15 cellular contexts compared by ENCODE assay signal in genomic region chr13:110216006-110216402, GRCh38.
DNase-seq lines count a peak whose midpoint lies in the region; ATAC-seq, FAIRE-seq and TF ChIP-seq lines count a peak whose summit lies in the region.
"Had no signal": no experiment of that assay in that cellular context is flagged by ENCODE, and none has a peak within 500 bp of the region (broad histone marks: within the 10 kb centered on the region; RNA-seq: fewer than 3 reads in every experiment).

No MANE protein-coding gene starts in this region.

- WGBS in trophoblast cell (ENCODE audit: extremely low coverage, insufficient coverage, insufficient read length): no CpG with 5 or more reads among the region's 4 CpGs
- 41 to 44% methylated on average over 4 of the region's 4 CpGs for WGBS in upper lobe of left lung, 2 donors
- 77 to 82% methylated on average over 4 of the region's 4 CpGs for WGBS in pancreas, 2 donors

- no peak overlapping the region for H3K23ac ChIP-seq in trophoblast cell (ENCODE audit: low read length)

- no peak overlapping the region for H3K4ac ChIP-seq in trophoblast cell (ENCODE audit: low read depth, low read length)

- H2BK120ac ChIP-seq in trophoblast cell (ENCODE audit: insufficient read depth, low read length, poor library complexity): no peak overlapping the region

- intact Hi-C loops in left ventricle myocardium superior (cut with micrococcal nuclease): no loop called here
- intact Hi-C loops in pancreas (cut with DNase I): no loop called here

- H3K4me1 Mint-ChIP-seq in brain: peaks cover 32% of the 10 kb centered on the region
- H3K4me1 Mint-ChIP-seq: activated CD4-positive, alpha-beta memory T cell treated with anti-CD3 and anti-CD28 coated beads, Interleukin-2, amount 10 ng/mL, durations not matched to agents 7 days and 5 days had no signal

- H3K36me3 ChIP-seq in trophoblast cell (ENCODE audit: control insufficient read depth in 1 of 2, insufficient read depth in 2 of 2, low read length in 2 of 2) (peaks cover 22 to 43% of the 10 kb centered on the region in 2 experiments), upper lobe of left lung (peaks cover 0 to 31% (median 12%) of the 10 kb centered on the region in 4 donors), pancreas (peaks cover 0 to 4% (median 0%) of the 10 kb centered on the region in 3 donors)

- TF ChIP-seq POLR2A in upper lobe of left lung (IDR thresholded peaks at IDR 0.05): peak in 1 of 4 donors; percentile 23

- H2AFZ ChIP-seq in trophoblast cell (ENCODE audit: insufficient read depth, low read length, poor library complexity): no peak overlapping the region

- peaks cover 24 to 29% of the 10 kb centered on the region in 2 experiments for H3K4me1 ChIP-seq in trophoblast cell (ENCODE audit: control insufficient read depth in 1 of 2, insufficient read depth in 2 of 2, low read length in 2 of 2)
- H3K4me1 ChIP-seq in upper lobe of left lung: peaks cover 12 to 27% (median 20%) of the 10 kb centered on the region in 4 donors
- H3K4me1 ChIP-seq in pancreas: no peaks in the 10 kb centered on the region

- H3K14ac ChIP-seq in trophoblast cell (ENCODE audit: low read length): no peak overlapping the region

- no peak overlapping the region for H4K91ac ChIP-seq in trophoblast cell (ENCODE audit: low read depth, low read length)

- peak; percentile 28 for ATAC-seq in left ventricle myocardium superior
- no peak for ATAC-seq in upper lobe of left lung (ENCODE audit: low FRiP score in 2 of 2)
- no peak for ATAC-seq in pancreas
- no peak for ATAC-seq in HG03460 (IDR thresholded peaks at IDR 0.05; ENCODE audit: unreplicated experiment)

- no peak for FAIRE-seq in pancreas (lab: Jason Lieb, UNC)
- FAIRE-seq: RCC 7860 had no signal

- TF ChIP-seq EP300 in upper lobe of left lung (IDR thresholded peaks at IDR 0.05): no peak

- H3K9me3 Mint-ChIP-seq in brain: no peaks in the 10 kb centered on the region
- H3K9me3 Mint-ChIP-seq: activated CD4-positive, alpha-beta memory T cell treated with anti-CD3 and anti-CD28 coated beads, Interleukin-2, amount 10 ng/mL, durations not matched to agents 7 days and 5 days had no signal

- H3K27ac ChIP-seq in trophoblast cell (ENCODE audit: low read depth, low read length) (peak overlapping the region; percentile 2), upper lobe of left lung (peak overlapping the region; percentile 37 to 77 (median 72)), pancreas (no peak overlapping the region), substantia nigra (ENCODE audit: low read depth, low read length, poor library complexity, severe bottlenecking) (no peak overlapping the region)

- H3K4me2 ChIP-seq in trophoblast cell (ENCODE audit: low read length): no peak overlapping the region

- H3K27me3 ChIP-seq in trophoblast cell (ENCODE audit: insufficient read depth, low read length) (no peaks in the 10 kb centered on the region), upper lobe of left lung (no peaks in the 10 kb centered on the region), pancreas (no peaks in the 10 kb centered on the region)

- H3K36me3 Mint-ChIP-seq in brain: peaks cover 8% of the 10 kb centered on the region

- peak overlapping the region in 3 of 5 experiments; percentile 71 to 89 (median 73) for H3K27ac Mint-ChIP-seq in brain
- H3K27ac Mint-ChIP-seq: activated CD4-positive, alpha-beta memory T cell treated with anti-CD3 and anti-CD28 coated beads, Interleukin-2, amount 10 ng/mL, durations not matched to agents 7 days and 5 days had no signal

- H3K4me3 ChIP-seq in trophoblast cell (ENCODE audit: low read depth, low read length): no peak overlapping the region
- no peak overlapping the region for H3K4me3 ChIP-seq in upper lobe of left lung
- H3K4me3 ChIP-seq in pancreas: no peak overlapping the region

- no peak overlapping the region for H2AK5ac ChIP-seq in trophoblast cell (ENCODE audit: low read length)

- H3K4me3 Mint-ChIP-seq in brain: no peak overlapping the region
- H3K4me3 Mint-ChIP-seq: activated CD4-positive, alpha-beta memory T cell treated with anti-CD3 and anti-CD28 coated beads, Interleukin-2, amount 10 ng/mL, durations not matched to agents 7 days and 5 days had no signal

- H4K12ac ChIP-seq in trophoblast cell (ENCODE audit: low read depth, low read length): no peak overlapping the region

- H3K18ac ChIP-seq in trophoblast cell (ENCODE audit: low read length): no peak overlapping the region

- peaks cover 2% of the 10 kb centered on the region for H3K79me2 ChIP-seq in trophoblast cell (ENCODE audit: control insufficient read depth, insufficient read depth, low read length, poor library complexity)

- DNase-seq in left ventricle myocardium superior: no peak
- DNase-seq in trophoblast cell: no peak
- no peak for DNase-seq in upper lobe of left lung
- no peak for DNase-seq in pancreas
- DNase-seq in substantia nigra (lab: John Stamatoyannopoulos, UW): no peak
- DNase-seq: activated CD4-positive, alpha-beta memory T cell treated with anti-CD3 and anti-CD28 coated beads, Interleukin-2, amount 10 ng/mL, durations not matched to agents 7 days and 5 days; DMS 273 treated with DMSO at 0.1 percent for 48 hours; mammary epithelial cell; NCI-H1930; NCI-H69; occipital lobe; SW 1271 had no signal

- no peaks in the 10 kb centered on the region for H3K27me3 Mint-ChIP-seq in brain

- no peak overlapping the region for H3K9ac ChIP-seq in trophoblast cell (ENCODE audit: low read length)

- H3K9me3 ChIP-seq in trophoblast cell (ENCODE audit: insufficient read depth, low read depth, low read length) (no peaks in the 10 kb centered on the region), upper lobe of left lung (no peaks in the 10 kb centered on the region), pancreas (no peaks in the 10 kb centered on the region)

- H2BK5ac ChIP-seq in trophoblast cell (ENCODE audit: low read depth, low read length, poor library complexity): no peak overlapping the region

- no peak for TF ChIP-seq CTCF in brain (conservative IDR thresholded peaks at IDR 0.05)
- TF ChIP-seq CTCF in upper lobe of left lung (IDR thresholded peaks at IDR 0.05): no peak
- TF ChIP-seq CTCF in pancreas (IDR thresholded peaks at IDR 0.05): no peak

- no peak overlapping the region for H4K8ac ChIP-seq in trophoblast cell (ENCODE audit: low read depth, low read length)

- peaks cover 4% of the 10 kb centered on the region for H3K79me1 ChIP-seq in trophoblast cell (ENCODE audit: low read length)

- no peak overlapping the region for H2BK12ac ChIP-seq in trophoblast cell (ENCODE audit: low read length)

Comparison
In these comparisons a context has a peak if more than half of its experiments do, and no peak if none do; other contexts are left out.
1. H3K27ac ChIP-seq: peak in trophoblast cell (single experiment) and upper lobe of left lung (4 of 4); none in pancreas (0 of 4) and substantia nigra (single experiment).